1 cellular context compared by ENCODE assay signal in the genomic region with DNA sequence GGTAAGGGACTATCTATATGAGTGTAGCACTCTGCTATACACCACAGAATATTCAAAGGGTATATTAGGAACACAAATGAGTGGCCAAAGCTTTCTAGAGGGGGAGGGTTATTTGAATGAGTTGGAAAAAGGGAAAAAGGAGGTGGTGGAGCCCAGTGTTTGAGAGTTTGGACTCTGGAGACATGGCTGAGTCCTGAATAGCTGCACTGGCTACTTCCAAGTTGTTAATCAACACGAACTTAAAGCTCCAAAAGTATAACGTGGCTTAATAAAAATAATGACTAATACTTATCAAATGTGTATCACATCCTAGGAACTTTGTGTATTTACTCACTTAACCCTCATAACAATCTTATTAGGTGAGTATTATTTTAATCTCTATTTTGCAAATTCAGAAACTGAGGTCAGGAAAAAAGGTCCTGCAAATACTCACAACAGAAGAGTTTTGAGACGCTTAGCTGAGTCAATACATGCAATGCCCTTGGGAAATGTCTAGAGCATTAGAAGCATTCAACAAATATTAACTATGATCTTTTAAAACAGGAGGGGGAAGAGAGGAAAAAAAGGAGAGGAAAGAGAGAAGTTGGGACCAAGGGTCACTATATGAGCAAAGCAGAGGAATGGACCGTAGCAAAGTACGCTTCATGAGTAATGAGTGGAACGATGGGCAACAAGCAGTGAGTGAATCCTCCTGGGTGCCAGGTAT.
TF ChIP-seq lines count a peak whose summit lies in the region.

No MANE protein-coding gene starts in this region.

TF ChIP-seq in endothelial cell of umbilical vein, 7 proteins besides CTCF, POLR2A, EP300 and RAD21:
- no peak for TF ChIP-seq EZH2 (IDR thresholded peaks at IDR 0.05; ENCODE audit: borderline replicate concordance, low read depth, low read length, severe bottlenecking)
- peak; percentile 51 for TF ChIP-seq JUN (IDR thresholded peaks at IDR 0.05; ENCODE audit: borderline replicate concordance, insufficient read depth, insufficient read length, low read depth)
- TF ChIP-seq GATA2 (IDR thresholded peaks at IDR 0.05; ENCODE audit: insufficient read depth, insufficient read length, low read depth, low read length), result peak; percentile 76
- no peak for TF ChIP-seq MAX (IDR thresholded peaks at IDR 0.05; ENCODE audit: insufficient read depth, insufficient read length)
- no peak for TF ChIP-seq MYC (IDR thresholded peaks at IDR 0.05; ENCODE audit: low read depth, low read length)
- TF ChIP-seq POLR2AphosphoS5 (IDR thresholded peaks at IDR 0.05; ENCODE audit: insufficient read depth, low read depth, low read length), result peak; percentile 62
- peak; percentile 90 for TF ChIP-seq FOS (IDR thresholded peaks at IDR 0.05; ENCODE audit: borderline replicate concordance, insufficient read depth, low read length)
